ENCODE assay signal across 14 cellular contexts in the genomic region with DNA sequence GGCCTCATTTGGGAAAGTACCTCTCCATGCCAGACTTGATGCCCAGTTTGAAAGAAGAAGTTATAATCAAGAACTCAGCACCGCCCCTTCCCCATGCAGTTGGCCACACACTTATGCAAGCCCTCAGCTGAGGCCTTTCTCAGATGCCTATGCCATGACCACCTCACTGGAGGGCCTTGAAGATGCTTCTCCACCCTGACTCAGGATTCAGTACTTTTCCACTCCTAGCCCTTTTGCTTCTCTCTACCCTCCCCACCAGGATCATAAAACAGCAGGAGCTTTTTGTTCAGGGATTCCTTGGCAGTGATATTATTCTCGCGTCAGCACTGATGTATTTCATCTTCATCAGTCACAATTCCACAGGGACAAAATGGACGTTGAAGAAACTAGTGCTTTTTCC.
DNase-seq lines count a peak whose midpoint lies in the region; TF ChIP-seq lines count a peak whose summit lies in the region.
"Had no signal": no experiment of that assay in that cellular context is flagged by ENCODE, and none has a peak within 500 bp of the region (broad histone marks: within the 10 kb centered on the region; RNA-seq: fewer than 3 reads in every experiment).

No MANE protein-coding gene starts in this region.

- no peak overlapping the region for H3K27ac ChIP-seq in testis
- H3K27ac ChIP-seq: SJSA1, thoracic aorta had no signal

- no peak for TF ChIP-seq CTCF in epithelial cell of proximal tubule (conservative IDR thresholded peaks at IDR 0.05; ENCODE audit: low read depth, low read length)
- TF ChIP-seq CTCF in GM20000 (IDR thresholded peaks at IDR 0.05; ENCODE audit: extremely low read depth, missing control alignments), result no peak
- no peak for TF ChIP-seq CTCF in testis (IDR thresholded peaks at IDR 0.05)

- H3K4me1 ChIP-seq in testis, result no peaks in the 10 kb centered on the region
- H3K4me1 ChIP-seq: SJSA1 had no signal

- no peaks in the 10 kb centered on the region for H3K9me3 ChIP-seq in testis
- H3K9me3 ChIP-seq: SJSA1, thoracic aorta had no signal

- no peaks in the 10 kb centered on the region for H3K27me3 ChIP-seq in testis
- H3K27me3 ChIP-seq: SJSA1 had no signal

- no peak overlapping the region for H3K4me3 ChIP-seq in epithelial cell of proximal tubule (ENCODE audit: low read depth, low read length)
- H3K4me3 ChIP-seq in testis, result no peak overlapping the region
- H3K4me3 ChIP-seq: SJSA1, thoracic aorta had no signal

- intact Hi-C loops in testis (cut with DNase I; ENCODE audit: low total_unique reads), result no loop called here

- TF ChIP-seq POLR2A in testis (IDR thresholded peaks at IDR 0.05), result no peak

- 61 to 75% methylated on average over 4 of the region's 4 CpGs for WGBS in testis, 2 donors

- H3K36me3 ChIP-seq in testis (ENCODE audit: low read depth, missing control alignments), result no peaks in the 10 kb centered on the region
- H3K36me3 ChIP-seq: SJSA1, thoracic aorta had no signal

- DNase-seq in GM03348 (ENCODE audit: low spot score), result peak; percentile 5
- peak; percentile 99 for DNase-seq in NCI-H226
- peak; percentile 22 for DNase-seq in epithelial cell of proximal tubule (ENCODE audit: low read depth)
- peak; percentile 65 for DNase-seq in renal cortical epithelial cell (ENCODE audit: low read depth)
- no peak for DNase-seq in NCI-H1092 treated with DMSO at 0.1 percent for 48 hours (lab: John Stamatoyannopoulos, UW)
- no peak for DNase-seq in GM20000 (ENCODE audit: low spot score)
- no peak for DNase-seq in testis
- no peak for DNase-seq in medulla oblongata (ENCODE audit: extremely low spot score)
- DNase-seq: activated CD4-positive, alpha-beta T cell treated with anti-CD3 and anti-CD28 coated beads for 4 hours; Caco-2; cerebellar nuclear complex; posterior cingulate gyrus had no signal

Comparison
In these comparisons a context has a peak if more than half of its experiments do, and no peak if none do; other contexts are left out.
1. DNase-seq: peak in GM03348 (single experiment), NCI-H226 (single experiment), epithelial cell of proximal tubule (single experiment) and renal cortical epithelial cell (single experiment); none in NCI-H1092 treated with DMSO at 0.1 percent for 48 hours (single experiment), GM20000 (single experiment), testis (single experiment) and medulla oblongata (single experiment).